8 cellular contexts compared by ENCODE assay signal in the genomic region with DNA sequence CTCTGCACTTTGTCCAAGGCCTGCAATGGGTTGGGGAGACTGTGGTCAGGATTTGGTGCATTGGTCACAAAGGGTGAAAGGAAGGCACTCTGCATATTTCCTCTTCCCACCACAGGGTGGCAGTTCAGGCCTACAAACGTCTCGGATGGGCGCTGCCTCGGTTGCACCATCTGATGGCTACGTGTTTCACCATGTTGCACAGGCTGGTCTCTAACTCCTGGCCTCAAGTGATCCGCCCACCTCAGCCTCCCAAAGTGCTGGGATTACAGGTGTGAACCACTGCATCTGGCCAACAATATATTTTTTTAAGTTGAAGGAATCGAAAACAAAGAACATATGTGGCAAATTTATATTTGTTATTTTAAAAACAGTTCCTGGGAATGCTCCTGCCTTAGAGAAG. TPM values are rescaled to one million over a fixed set of nuclear protein-coding genes. Genes with fewer than 3 reads are reported as not detected.
A peak's percentile ranks its signal among the peaks of the same experiment; 100 is the strongest.
DNase-seq lines count a peak whose midpoint lies in the region; ATAC-seq lines count a peak whose summit lies in the region.

No MANE protein-coding gene starts in this region.

- DNase-seq in NCI-H524 (lab: John Stamatoyannopoulos, UW) = peak; percentile 36 to 67
- DNase-seq in NCI-H524 treated with DMSO at 0.1 percent for 48 hours (lab: John Stamatoyannopoulos, UW) = no peak
- DNase-seq in LoVo (ENCODE audit: low spot score) = peak; percentile 86
- DNase-seq in SK-MEL-5 (ENCODE audit: low read depth, low spot score) = peak; percentile 89
- DNase-seq in activated naive CD8-positive, alpha-beta T cell treated with anti-CD3 and anti-CD28 coated beads, Interleukin-2, amount 50 U/mL, for 16 hours (ENCODE audit: low read depth, low spot score) = peak; percentile 19
- peak; percentile 81 for DNase-seq in left cardiac atrium
- peak; percentile 33 for DNase-seq in pulmonary artery endothelial cell (ENCODE audit: low read depth, low spot score)

- intact Hi-C loops in left cardiac atrium (cut with DNase I) = loop anchor here (1.0 to 5.0 kb wide), 2 partner anchors 61 to 63 kb away; no protein-coding TSS in a partner anchor

- in situ Hi-C loops in SK-MEL-5 (cut with HindIII; ENCODE audit: low pct_unique_long_range_greater_than_20kb, low sequenced_read_pairs) = no loop called here

- ATAC-seq in left cardiac atrium = peak; percentile 93 to 96
- ATAC-seq in GM21447 (IDR thresholded peaks at IDR 0.05; ENCODE audit: unreplicated experiment) = no peak

RNA-seq across cellular contexts. Expression of a gene that starts 35.1 kb away (rescaled TPM):
- 970 and 993 TPM in 2 replicates for total RNA-seq in SK-MEL-5 (2014; rRNA removed; shearing (Covaris generic))
- 1,025 and 1,064 TPM in 2 replicates for polyA plus RNA-seq in SK-MEL-5 (2015; cell fraction: cytosol; rRNA removed)
- 287 and 309 TPM in 2 replicates for polyA plus RNA-seq in SK-MEL-5 (2015; cell fraction: nucleus; rRNA removed)
- 100 to 1,000 TPM; 260 to 276 TPM for total RNA-seq in left cardiac atrium
- 333 and 433 TPM in 2 replicates for total RNA-seq in pulmonary artery endothelial cell

RNA-seq across cellular contexts. Expression of a gene that starts 51.8 kb away (rescaled TPM):
- 29.2 and 29.6 TPM in 2 replicates for total RNA-seq in SK-MEL-5 (2014; rRNA removed; shearing (Covaris generic))
- 59.9 and 79.3 TPM in 2 replicates for polyA plus RNA-seq in SK-MEL-5 (2015; cell fraction: cytosol; rRNA removed)
- 108 and 142 TPM in 2 replicates for polyA plus RNA-seq in SK-MEL-5 (2015; cell fraction: nucleus; rRNA removed)
- total RNA-seq in left cardiac atrium = 10 to 100 TPM; 18.6 to 18.8 TPM
- 11.8 and 11.9 TPM in 2 replicates for total RNA-seq in pulmonary artery endothelial cell
